ENCODE assay signal across 15 cellular contexts in genomic region chr3:71228156-71228885, GRCh38.
DNase-seq lines count a peak whose midpoint lies in the region; ATAC-seq and TF ChIP-seq lines count a peak whose summit lies in the region.
"Had no signal": no experiment of that assay in that cellular context is flagged by ENCODE, and none has a peak within 500 bp of the region (broad histone marks: within the 10 kb centered on the region; RNA-seq: fewer than 3 reads in every experiment).

No MANE protein-coding gene starts in this region.

- WGBS in esophagus muscularis mucosa: 81% methylated on average over 9 of the region's 9 CpGs

- no peak overlapping the region for H3K27ac ChIP-seq in CD4-positive, alpha-beta memory T cell (ENCODE audit: low read depth, low read length)
- no peak overlapping the region for H3K27ac ChIP-seq in HEK293 (ENCODE audit: extremely low read depth, low read depth, low read length)
- H3K27ac ChIP-seq in esophagus muscularis mucosa (replicated peaks in 1 of 4): peak overlapping the region in 2 of 4 donors; percentile 78 to 81
- H3K27ac ChIP-seq: BLaER1, psoas muscle, WERI-Rb-1 had no signal

- no peak for TF ChIP-seq POLR2A in esophagus muscularis mucosa (IDR thresholded peaks at IDR 0.05; ENCODE audit: low read depth)

- ATAC-seq in naive thymus-derived CD8-positive, alpha-beta T cell: no peak
- ATAC-seq: left colon, psoas muscle had no signal

- POLR2A ChIA-PET in CD4-positive, alpha-beta memory T cell (lab: Charles Lee; ENCODE audit: partially characterized antibody): interaction anchor here (0.6 kb wide), 1 partner anchor 340 kb away, joined by 3 read pairs; no protein-coding TSS in a partner anchor
- POLR2A ChIA-PET in HEK293 (lab: Yijun Ruan, JAX): no interaction called here
- POLR2A ChIA-PET in naive thymus-derived CD8-positive, alpha-beta T cell (lab: Charles Lee): interaction anchor here (0.7 to 1.1 kb wide), 2 partner anchors 193 to 504 kb away, joined by 3 read pairs; no protein-coding TSS in a partner anchor

- H3K9me3 Mint-ChIP-seq in CD4-positive, alpha-beta memory T cell: no peaks in the 10 kb centered on the region
- no peaks in the 10 kb centered on the region for H3K9me3 Mint-ChIP-seq in naive thymus-derived CD8-positive, alpha-beta T cell

- peak overlapping the region in 4 of 7 donors; percentile 23 to 46 (median 36) for H3K27ac Mint-ChIP-seq in CD4-positive, alpha-beta memory T cell
- H3K27ac Mint-ChIP-seq in naive thymus-derived CD8-positive, alpha-beta T cell: peak overlapping the region; percentile 1 to 89 (median 32)

- H3K4me3 Mint-ChIP-seq in CD4-positive, alpha-beta memory T cell: peak overlapping the region in 4 of 8 donors; percentile 79 to 93 (median 92)
- peak overlapping the region in 8 of 10 donors; percentile 5 to 81 (median 42) for H3K4me3 Mint-ChIP-seq in naive thymus-derived CD8-positive, alpha-beta T cell

- TF ChIP-seq CTCF in HEK293 (tag by site-specific recombination; IDR thresholded peaks at IDR 0.05) (no peak), esophagus muscularis mucosa (IDR thresholded peaks at IDR 0.05) (no peak)

- H3K4me3 ChIP-seq in CD4-positive, alpha-beta memory T cell (ENCODE audit: low read length in 2 of 2): no peak overlapping the region
- H3K4me3 ChIP-seq in HEK293 (ENCODE audit: low read depth, low read length) (no peak overlapping the region), esophagus muscularis mucosa (no peak overlapping the region)
- H3K4me3 ChIP-seq: BLaER1, psoas muscle had no signal

- H3K27me3 Mint-ChIP-seq in CD4-positive, alpha-beta memory T cell: no peaks in the 10 kb centered on the region
- H3K27me3 Mint-ChIP-seq in naive thymus-derived CD8-positive, alpha-beta T cell: no peaks in the 10 kb centered on the region

- no peaks in the 10 kb centered on the region for H3K27me3 ChIP-seq in CD4-positive, alpha-beta memory T cell (ENCODE audit: insufficient read depth, low read length)
- H3K27me3 ChIP-seq in esophagus muscularis mucosa: no peaks in the 10 kb centered on the region
- H3K27me3 ChIP-seq: BLaER1 had no signal

- H3K4me1 Mint-ChIP-seq in CD4-positive, alpha-beta memory T cell: peaks cover 39 to 69% (median 54%) of the 10 kb centered on the region in 4 donors
- H3K4me1 Mint-ChIP-seq in naive thymus-derived CD8-positive, alpha-beta T cell: peaks cover 49 to 89% (median 88%) of the 10 kb centered on the region in 4 donors

- DNase-seq in CD4-positive, alpha-beta memory T cell: no peak
- DNase-seq in SHP77 treated with DMSO at 0.1 percent for 48 hours (lab: John Stamatoyannopoulos, UW) (peak; percentile 44), NCI-H345 (lab: John Stamatoyannopoulos, UW) (no peak), NCI-H1694 treated with DMSO at 0.1 percent for 48 hours (lab: John Stamatoyannopoulos, UW) (no peak), esophagus muscularis mucosa (ENCODE audit: extremely low spot score) (no peak)
- DNase-seq in naive thymus-derived CD8-positive, alpha-beta T cell: no peak
- DNase-seq: activated CD8-positive, alpha-beta memory T cell treated with anti-CD3 and anti-CD28 coated beads, Interleukin-2, amount 50 U/mL, for 4 hours; KBM-7; left colon; NCI-H1092 treated with DMSO at 0.1 percent for 48 hours; psoas muscle; stimulated activated CD4-positive, alpha-beta T cell treated with anti-CD3 and anti-CD28 coated beads, Interleukin-12 subunit alpha, Interleukin-12 subunit beta, amount 100 ng/mL, for 4 hours; WERI-Rb-1 had no signal

- CTCF ChIA-PET in CD4-positive, alpha-beta memory T cell (lab: Charles Lee; ENCODE audit: partially characterized antibody): interaction anchor here (1.0 to 1.6 kb wide), 3 partner anchors 16 to 307 kb away, joined by 3 read pairs; no protein-coding TSS in a partner anchor
- CTCF ChIA-PET in HEK293 (lab: Yijun Ruan, JAX): interaction anchor here (1.1 kb wide), 1 partner anchor 19 kb away, joined by 3 read pairs; no protein-coding TSS in a partner anchor

- H3K4me1 ChIP-seq in CD4-positive, alpha-beta memory T cell (ENCODE audit: insufficient read depth, low read length): peaks cover 44% of the 10 kb centered on the region
- H3K4me1 ChIP-seq in HEK293 (ENCODE audit: control insufficient read depth, insufficient read depth, low read length): no peaks in the 10 kb centered on the region; the same call in 1 of the 2 replicates
- peaks cover 21 to 75% (median 68%) of the 10 kb centered on the region in 4 donors for H3K4me1 ChIP-seq in esophagus muscularis mucosa

- H3K36me3 Mint-ChIP-seq in CD4-positive, alpha-beta memory T cell: peaks cover 4 to 10% of the 10 kb centered on the region in 2 donors
- H3K36me3 Mint-ChIP-seq in naive thymus-derived CD8-positive, alpha-beta T cell: peaks cover 0 to 23% (median 8%) of the 10 kb centered on the region in 3 donors

- H3K9me3 ChIP-seq in CD4-positive, alpha-beta memory T cell (ENCODE audit: control insufficient read depth in 1 of 2, low read length in 2 of 2): no peaks in the 10 kb centered on the region
- H3K9me3 ChIP-seq in HEK293 (ENCODE audit: control insufficient read depth, insufficient read depth, low read depth, low read length) (no peaks in the 10 kb centered on the region), esophagus muscularis mucosa (no peaks in the 10 kb centered on the region)
- H3K9me3 ChIP-seq: BLaER1, psoas muscle had no signal

- no peaks in the 10 kb centered on the region for H3K36me3 ChIP-seq in CD4-positive, alpha-beta memory T cell (ENCODE audit: insufficient read depth, low read length)
- H3K36me3 ChIP-seq in HEK293 (ENCODE audit: control insufficient read depth in 2 of 2, insufficient read depth in 1 of 2, low read length in 2 of 2): no peaks in the 10 kb centered on the region
- H3K36me3 ChIP-seq in esophagus muscularis mucosa: no peaks in the 10 kb centered on the region
- H3K36me3 ChIP-seq: BLaER1, WERI-Rb-1 had no signal

- intact Hi-C loops in CD4-positive, alpha-beta memory T cell (cut with micrococcal nuclease): loop anchor here (5.0 kb wide), 1 partner anchor 354 kb away; the partner anchor contains the start of gene FOXP1
- intact Hi-C loops in esophagus muscularis mucosa (cut with DNase I): no loop called here

- no peak for TF ChIP-seq EP300 in esophagus muscularis mucosa (IDR thresholded peaks at IDR 0.05)

TF ChIP-seq in HEK293, 187 proteins besides CTCF, POLR2A, EP300 and RAD21 (continues in another document):
- TF ChIP-seq ZNF248 (tag by site-specific recombination; IDR thresholded peaks at IDR 0.05) (no peak), TCF7L2 (IDR thresholded peaks at IDR 0.05; ENCODE audit: borderline replicate concordance, low read depth, low read length) (peak; percentile 63), IKZF3 (tag by site-specific recombination; IDR thresholded peaks at IDR 0.05) (peak; percentile 57; the same call in 1 of the 2 replicates), OSR2 (tag by site-specific recombination; IDR thresholded peaks at IDR 0.05) (peak; percentile 85), PRDM6 (tag by site-specific recombination; IDR thresholded peaks at IDR 0.05) (peak; percentile 84), PRDM4 (tag by site-specific recombination; IDR thresholded peaks at IDR 0.05) (no peak), TRIM28 (IDR thresholded peaks at IDR 0.05; ENCODE audit: borderline replicate concordance, low read length) (no peak), HIC1 (tag by site-specific recombination; IDR thresholded peaks at IDR 0.05) (0 out of 2 replicates have a peak, but pooled peaks have one; percentile 20)
